In genomic region chr14:36271939-36272907, GRCh38 we compare ENCODE assay signal across 9 cellular contexts. TPM values are rescaled to one million over a fixed set of nuclear protein-coding genes. Genes with fewer than 3 reads are reported as not detected.
DNase-seq lines count a peak whose midpoint lies in the region; ATAC-seq and TF ChIP-seq lines count a peak whose summit lies in the region.
"Had no signal": no experiment of that assay in that cellular context is flagged by ENCODE, and none has a peak within 500 bp of the region (broad histone marks: within the 10 kb centered on the region; RNA-seq: fewer than 3 reads in every experiment).

No MANE protein-coding gene starts in this region.

- H3K4me1 ChIP-seq in CD8-positive, alpha-beta memory T cell (ENCODE audit: insufficient read depth, low read length): peaks cover 6% of the 10 kb centered on the region
- H3K4me1 ChIP-seq in fibroblast of lung (ENCODE audit: control insufficient read depth, extremely low read depth, insufficient read depth, low read length) (no peaks in the 10 kb centered on the region), SJCRH30 (no peaks in the 10 kb centered on the region)

- H3K9me3 Mint-ChIP-seq in CD8-positive, alpha-beta memory T cell: peaks cover 0 to 3% (median 0%) of the 10 kb centered on the region in 5 donors
- no peaks in the 10 kb centered on the region for H3K9me3 Mint-ChIP-seq in T-helper 2 cell treated with Interferon-gamma antibody and Interleukin-4, amounts not matched to agents 5 μg/mL and 100 μg/mL, for 36 hours

- H3K27ac Mint-ChIP-seq in CD8-positive, alpha-beta memory T cell: peak overlapping the region in 1 of 8 donors; percentile 48
- no peak overlapping the region for H3K27ac Mint-ChIP-seq in T-helper 2 cell treated with Interferon-gamma antibody and Interleukin-4, amounts not matched to agents 5 μg/mL and 100 μg/mL, for 36 hours

- peak overlapping the region; percentile 83 for H3K4me2 ChIP-seq in fibroblast of lung (ENCODE audit: extremely low read depth, insufficient read depth, low read length)

- H3K36me3 Mint-ChIP-seq in CD8-positive, alpha-beta memory T cell: no peaks in the 10 kb centered on the region
- H3K36me3 Mint-ChIP-seq in T-helper 2 cell treated with Interferon-gamma antibody and Interleukin-4, amounts not matched to agents 5 μg/mL and 100 μg/mL, for 36 hours (ENCODE audit: low read depth): no peaks in the 10 kb centered on the region

- no peak overlapping the region for H3K9ac ChIP-seq in fibroblast of lung (ENCODE audit: insufficient read depth, low read length)

- TF ChIP-seq CTCF in fibroblast of lung (conservative IDR thresholded peaks at IDR 0.05 in 1 of 2, IDR thresholded peaks at IDR 0.05 in 1 of 2; ENCODE audit: low read depth in 1 of 2, low read length in 2 of 2): no peak

- H3K4me1 Mint-ChIP-seq in CD8-positive, alpha-beta memory T cell: peaks cover 11 to 18% (median 14%) of the 10 kb centered on the region in 3 donors
- H3K4me1 Mint-ChIP-seq in T-helper 2 cell treated with Interferon-gamma antibody and Interleukin-4, amounts not matched to agents 5 μg/mL and 100 μg/mL, for 36 hours (ENCODE audit: low read depth): peaks cover 1% of the 10 kb centered on the region

- peak overlapping the region; percentile 67 for H2AFZ ChIP-seq in fibroblast of lung (ENCODE audit: low read length)

- ATAC-seq in sciatic nerve (peak; percentile 44), GM21737 (IDR thresholded peaks at IDR 0.05; ENCODE audit: unreplicated experiment) (no peak)

- H3K4me3 Mint-ChIP-seq in CD8-positive, alpha-beta memory T cell: peak overlapping the region in 6 of 7 donors; percentile 41 to 83 (median 74)
- peak overlapping the region; percentile 60 for H3K4me3 Mint-ChIP-seq in T-helper 2 cell treated with Interferon-gamma antibody and Interleukin-4, amounts not matched to agents 5 μg/mL and 100 μg/mL, for 36 hours

- no peak overlapping the region for H3K4me3 ChIP-seq in CD8-positive, alpha-beta memory T cell (ENCODE audit: low read length)
- H3K4me3 ChIP-seq in fibroblast of lung (replicated peaks in 1 of 4; ENCODE audit: control extremely low read depth in 1 of 4, insufficient read depth in 1 of 4, low read depth in 3 of 4, low read length in 4 of 4) (peak overlapping the region in 2 of 4 experiments; percentile 50 to 64), SJCRH30 (no peak overlapping the region)

- no peaks in the 10 kb centered on the region for H4K20me1 ChIP-seq in fibroblast of lung (ENCODE audit: control insufficient read depth, extremely low read depth, insufficient read depth, low read length)

- no peak for DNase-seq in CD8-positive, alpha-beta memory T cell
- DNase-seq in T-helper 2 cell treated with Interferon-gamma antibody and Interleukin-4, amounts not matched to agents 5 μg/mL and 100 μg/mL, for 36 hours (ENCODE audit: low spot score): peak; percentile 11
- DNase-seq in fibroblast of lung (ENCODE audit: low read depth in 2 of 2) (peak; percentile 20 to 32), sciatic nerve (ENCODE audit: low spot score) (no peak), NAMALWA (ENCODE audit: low spot score) (no peak), NCI-H226 (no peak), SJCRH30 (no peak)

- peaks cover 4% of the 10 kb centered on the region for H3K27me3 ChIP-seq in CD8-positive, alpha-beta memory T cell (ENCODE audit: insufficient read depth, low read length, poor library complexity, severe bottlenecking)
- H3K27me3 ChIP-seq in fibroblast of lung (ENCODE audit: control insufficient read depth, insufficient read depth, low read length): peaks cover 24% of the 10 kb centered on the region
- peaks cover 6% of the 10 kb centered on the region; the same call in 1 of the 2 replicates for H3K27me3 ChIP-seq in SJCRH30

- no peaks in the 10 kb centered on the region for H3K79me2 ChIP-seq in fibroblast of lung (ENCODE audit: control insufficient read depth, insufficient read depth, low read length)

- POLR2A ChIA-PET in CD8-positive, alpha-beta memory T cell (lab: Charles Lee): no interaction called here

- CTCF ChIA-PET in CD8-positive, alpha-beta memory T cell (lab: Charles Lee): no interaction called here

- intact Hi-C loops in sciatic nerve (cut with DNase I): no loop called here

- H3K36me3 ChIP-seq in CD8-positive, alpha-beta memory T cell (ENCODE audit: insufficient read depth, low read length): no peaks in the 10 kb centered on the region
- H3K36me3 ChIP-seq in fibroblast of lung (ENCODE audit: control insufficient read depth, insufficient read depth, low read length): no peaks in the 10 kb centered on the region
- no peaks in the 10 kb centered on the region for H3K36me3 ChIP-seq in SJCRH30

- H3K27me3 Mint-ChIP-seq in CD8-positive, alpha-beta memory T cell: peaks cover 32 to 52% of the 10 kb centered on the region in 2 donors
- H3K27me3 Mint-ChIP-seq in T-helper 2 cell treated with Interferon-gamma antibody and Interleukin-4, amounts not matched to agents 5 μg/mL and 100 μg/mL, for 36 hours (ENCODE audit: low read depth): peaks cover 49% of the 10 kb centered on the region

- H3K9me3 ChIP-seq in CD8-positive, alpha-beta memory T cell (ENCODE audit: low read length): no peaks in the 10 kb centered on the region
- H3K9me3 ChIP-seq in fibroblast of lung (ENCODE audit: control insufficient read depth, insufficient read depth, low read depth, low read length) (no peaks in the 10 kb centered on the region), SJCRH30 (replicated peaks) (no peaks in the 10 kb centered on the region)

- H3K27ac ChIP-seq in CD8-positive, alpha-beta memory T cell (ENCODE audit: low read depth, low read length): no peak overlapping the region
- H3K27ac ChIP-seq in fibroblast of lung (ENCODE audit: insufficient read depth, low read length) (no peak overlapping the region), SJCRH30 (no peak overlapping the region)
- H3K27ac ChIP-seq: skin epidermis had no signal

RNA-seq across cellular contexts. Expression of gene MBIP, which starts 48.2 kb away (rescaled TPM):
- 10 to 100 TPM; 27.4 to 29.6 TPM for total RNA-seq in CD8-positive, alpha-beta memory T cell
- 14.6 TPM for polyA plus RNA-seq in CD8-positive, alpha-beta memory T cell
- 11.0 and 14.2 TPM in 2 replicates for total RNA-seq in fibroblast of lung
- 26.5 and 28.3 TPM in 2 replicates for polyA plus RNA-seq in fibroblast of lung
- polyA plus RNA-seq in fibroblast of lung (2012): 14.4 and 15.5 TPM in 2 replicates
- 6.9 and 10.2 TPM in 2 replicates for polyA minus RNA-seq in fibroblast of lung (ENCODE audit: low replicate concordance)
- 33.7 TPM for total RNA-seq in sciatic nerve
- total RNA-seq in SJCRH30 (2014; rRNA removed; shearing (Covaris generic)): 24.4 and 28.2 TPM in 2 replicates

Comparison
In these comparisons a context has a peak if more than half of its experiments do, and no peak if none do; other contexts are left out.
1. DNase-seq: peak in T-helper 2 cell treated with Interferon-gamma antibody and Interleukin-4, amounts not matched to agents 5 μg/mL and 100 μg/mL, for 36 hours (single experiment) and fibroblast of lung (2 of 2); none in CD8-positive, alpha-beta memory T cell (0 of 5), sciatic nerve (single experiment), NAMALWA (single experiment), NCI-H226 (single experiment) and SJCRH30 (0 of 2).